In the genomic region with DNA sequence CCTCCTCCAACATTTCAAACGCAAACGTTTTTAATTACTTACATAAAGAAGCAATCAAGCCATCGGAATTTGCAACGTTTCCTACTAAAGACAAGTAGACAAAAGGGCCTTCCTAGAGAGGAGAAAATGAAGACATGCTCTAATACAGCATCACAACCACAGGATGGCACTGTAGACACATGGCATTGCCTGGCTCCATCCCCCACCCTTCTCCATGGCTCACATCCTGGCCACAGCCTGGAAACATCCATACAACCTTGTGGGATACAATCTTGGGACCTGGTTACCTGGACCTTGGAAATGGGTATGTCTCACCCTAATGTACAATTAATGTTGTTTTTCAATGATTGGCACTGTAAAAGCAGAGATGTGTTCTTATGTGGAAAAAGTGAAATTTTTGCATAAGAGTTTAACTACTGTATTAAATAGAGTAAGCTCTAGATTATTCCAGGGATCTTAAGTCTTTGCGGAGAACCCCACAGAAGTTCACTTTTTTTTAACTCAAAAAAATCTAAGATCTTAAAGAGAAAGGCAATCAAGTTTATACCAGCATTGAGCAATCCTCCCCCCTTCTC, we compare ENCODE assay signal across 8 cellular contexts. TPM values are rescaled to one million over a fixed set of nuclear protein-coding genes. Genes with fewer than 3 reads are reported as not detected.
DNase-seq lines count a peak whose midpoint lies in the region; ATAC-seq and TF ChIP-seq lines count a peak whose summit lies in the region.

No MANE protein-coding gene starts in this region.

- DNase-seq in GM04504 (ENCODE audit: low read depth) (peak; percentile 43), SJSA1 (ENCODE audit: low read depth in 1 of 2, low spot score in 2 of 2) (peak; percentile 58 to 68), ecto neural progenitor cell (ENCODE audit: low spot score) (peak; percentile 66), medulla oblongata (ENCODE audit: extremely low spot score) (peak; percentile 82)

- H3K9me3 ChIP-seq in Loucy (ENCODE audit: insufficient read depth, low read depth, low read length) (no peaks in the 10 kb centered on the region), SJSA1 (replicated peaks) (no peaks in the 10 kb centered on the region)

- H3K4me1 ChIP-seq in ACC112 (ENCODE audit: control insufficient read depth, insufficient read depth, low read length, unreplicated experiment) (peaks cover 10% of the 10 kb centered on the region), Loucy (ENCODE audit: insufficient read depth, low read length, poor library complexity, severe bottlenecking) (no peaks in the 10 kb centered on the region), SJSA1 (replicated peaks) (no peaks in the 10 kb centered on the region)

- H3K4me3 ChIP-seq in ACC112 (ENCODE audit: low read depth, low read length): no peak overlapping the region
- H3K4me3 ChIP-seq in Loucy (ENCODE audit: low read length, poor library complexity, severe bottlenecking): no peak overlapping the region
- no peak overlapping the region for H3K4me3 ChIP-seq in SJSA1

- no peaks in the 10 kb centered on the region for H3F3A ChIP-seq in Loucy (ENCODE audit: low read depth)

- H2AFZ ChIP-seq in ACC112 (ENCODE audit: low read length, unreplicated experiment) (no peak overlapping the region), Loucy (ENCODE audit: low read length) (no peak overlapping the region)

- H4K20me1 ChIP-seq in Loucy (ENCODE audit: insufficient read depth, low read length, poor library complexity, severe bottlenecking): peaks cover 19% of the 10 kb centered on the region

- no peaks in the 10 kb centered on the region for H3K79me2 ChIP-seq in ACC112 (ENCODE audit: control insufficient read depth, insufficient read depth, low read length, unreplicated experiment)
- peaks cover 10% of the 10 kb centered on the region; the same call in 1 of the 2 replicates for H3K79me2 ChIP-seq in Loucy (ENCODE audit: insufficient read depth, low read length)

- H3K9me2 ChIP-seq in Loucy (replicated peaks; ENCODE audit: low read depth, low read length): no peaks in the 10 kb centered on the region

- H3K27ac ChIP-seq in ACC112 (ENCODE audit: low read depth, low read length): 0 out of 2 replicates have a peak overlapping the region, but pooled peaks have one; percentile 0
- no peak overlapping the region for H3K27ac ChIP-seq in SJSA1

- H3K9ac ChIP-seq in Loucy (ENCODE audit: low read depth, low read length, poor library complexity, severe bottlenecking): no peak overlapping the region

- no peak overlapping the region for H3K4me2 ChIP-seq in Loucy (ENCODE audit: low read depth, low read length, poor library complexity, severe bottlenecking)

- peak; percentile 78 for TF ChIP-seq CTCF in Loucy (conservative IDR thresholded peaks at IDR 0.05; ENCODE audit: low read length)

- H3K27me3 ChIP-seq in ACC112 (ENCODE audit: insufficient read depth, low read length) (no peaks in the 10 kb centered on the region), Loucy (ENCODE audit: insufficient read depth, low read length, poor library complexity, severe bottlenecking) (no peaks in the 10 kb centered on the region), SJSA1 (replicated peaks) (no peaks in the 10 kb centered on the region)

- ATAC-seq in GM18907 (IDR thresholded peaks at IDR 0.05; ENCODE audit: unreplicated experiment) (no peak), HG02970 (IDR thresholded peaks at IDR 0.05; ENCODE audit: low FRiP score, unreplicated experiment) (no peak)

- H3K36me3 ChIP-seq in ACC112 (ENCODE audit: insufficient read depth, low read length): no peaks in the 10 kb centered on the region
- H3K36me3 ChIP-seq in Loucy (ENCODE audit: insufficient read depth, low read length): peaks cover 26% of the 10 kb centered on the region; the same call in 1 of the 2 replicates
- H3K36me3 ChIP-seq in SJSA1: peaks cover 8% of the 10 kb centered on the region; the same call in 1 of the 2 replicates

RNA-seq across cellular contexts. Expression of a gene that starts 21.5 kb away (rescaled TPM):
- total RNA-seq in SJSA1 (2014; rRNA removed; shearing (Covaris generic)): 78.8 and 120 TPM in 2 replicates

RNA-seq across cellular contexts. Expression of a gene that starts 41.5 kb away (rescaled TPM):
- 0.03 TPM in 1 of 2 replicates, not detected in the other for total RNA-seq in SJSA1 (2014; rRNA removed; shearing (Covaris generic))
